Comparison of ENCODE assay signal across 1 cellular context in genomic region chr3:187849255-187849654, GRCh38.
TF ChIP-seq lines count a peak whose summit lies in the region.

No MANE protein-coding gene starts in this region.

TF ChIP-seq in HepG2, 621 proteins besides CTCF, POLR2A, EP300 and RAD21 (continued from another document):
- TF ChIP-seq PAXIP1 (CRISPR knock-in tag; conservative IDR thresholded peaks at IDR 0.05) (peak; percentile 38; the same call in 1 of the 2 replicates), ZNF629 (CRISPR knock-in tag; conservative IDR thresholded peaks at IDR 0.05) (peak; percentile 35; the same call in 1 of the 2 replicates), ELF3 (CRISPR knock-in tag; IDR thresholded peaks at IDR 0.05) (0 out of 2 replicates have a peak, but pooled peaks have one; percentile 11)
- TF ChIP-seq, protein P1, sequence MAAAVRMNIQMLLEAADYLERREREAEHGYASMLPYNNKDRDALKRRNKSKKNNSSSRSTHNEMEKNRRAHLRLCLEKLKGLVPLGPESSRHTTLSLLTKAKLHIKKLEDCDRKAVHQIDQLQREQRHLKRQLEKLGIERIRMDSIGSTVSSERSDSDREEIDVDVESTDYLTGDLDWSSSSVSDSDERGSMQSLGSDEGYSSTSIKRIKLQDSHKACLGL (CRISPR knock-in tag; IDR thresholded peaks at IDR 0.05), result no peak
